ENCODE assay signal across 8 cellular contexts in genomic region chr11:76669901-76670474, GRCh38. TPM values are rescaled to one million over a fixed set of nuclear protein-coding genes. Genes with fewer than 3 reads are reported as not detected.
A peak's percentile ranks its signal among the peaks of the same experiment; 100 is the strongest.
DNase-seq lines count a peak whose midpoint lies in the region; ATAC-seq and TF ChIP-seq lines count a peak whose summit lies in the region.

No MANE protein-coding gene starts in this region.

- H3K4me3 Mint-ChIP-seq in stimulated activated naive CD8-positive, alpha-beta T cell treated with anti-CD3 and anti-CD28 coated beads, Interleukin-15, amount 100 ng/mL, for 72 hours: peak overlapping the region; percentile 68 to 77

- peak overlapping the region; percentile 86 to 95 for H3K4me3 ChIP-seq in ascending aorta

- intact Hi-C loops in ascending aorta (cut with DNase I): loop anchor here (1.0 to 5.0 kb wide), 5 partner anchors 16 to 433 kb away; partner anchors contain the start of genes EMSY, GVQW3 and THAP12

- no peak for TF ChIP-seq CTCF in ascending aorta (IDR thresholded peaks at IDR 0.05)

- peaks cover 0 to 9% of the 10 kb centered on the region in 2 donors for H3K36me3 ChIP-seq in ascending aorta

- no peaks in the 10 kb centered on the region for H3K9me3 Mint-ChIP-seq in stimulated activated naive CD8-positive, alpha-beta T cell treated with anti-CD3 and anti-CD28 coated beads, Interleukin-15, amount 100 ng/mL, for 72 hours

- peaks cover 84% of the 10 kb centered on the region for H3K4me1 Mint-ChIP-seq in stimulated activated naive CD8-positive, alpha-beta T cell treated with anti-CD3 and anti-CD28 coated beads, Interleukin-15, amount 100 ng/mL, for 72 hours

- no peak for ATAC-seq in stimulated activated naive CD8-positive, alpha-beta T cell treated with anti-CD3 and anti-CD28 coated beads, Interleukin-15, amount 100 ng/mL, for 72 hours
- ATAC-seq in GM18861 (IDR thresholded peaks at IDR 0.05; ENCODE audit: unreplicated experiment) (no peak), HG02938 (IDR thresholded peaks at IDR 0.05; ENCODE audit: unreplicated experiment) (no peak)

- H3K27ac ChIP-seq in ascending aorta: peak overlapping the region; percentile 83 to 91

- no peaks in the 10 kb centered on the region for H3K27me3 ChIP-seq in ascending aorta

- H3K27ac Mint-ChIP-seq in stimulated activated naive CD8-positive, alpha-beta T cell treated with anti-CD3 and anti-CD28 coated beads, Interleukin-15, amount 100 ng/mL, for 72 hours: peak overlapping the region in 1 of 2 donors; percentile 48

- H3K9me3 ChIP-seq in ascending aorta: no peaks in the 10 kb centered on the region

- peaks cover 24% of the 10 kb centered on the region for H3K27me3 Mint-ChIP-seq in stimulated activated naive CD8-positive, alpha-beta T cell treated with anti-CD3 and anti-CD28 coated beads, Interleukin-15, amount 100 ng/mL, for 72 hours

- DNase-seq in NCI-H1417 (lab: John Stamatoyannopoulos, UW) (peak in 2 of 3 experiments; percentile 42), NCI-H1417 treated with DMSO at 0.1 percent for 48 hours (lab: John Stamatoyannopoulos, UW) (no peak), ascending aorta (ENCODE audit: low spot score in 2 of 2) (peak in 1 of 2 donors; percentile 87), islet precursor cell (peak; percentile 86), activated gamma-delta T cell treated with Interleukin-2 at 50 U/mL for 16 hours (no peak)
- no peak for DNase-seq in stimulated activated naive CD8-positive, alpha-beta T cell treated with anti-CD3 and anti-CD28 coated beads, Interleukin-15, amount 100 ng/mL, for 72 hours

- peaks cover 18 to 35% of the 10 kb centered on the region in 2 donors for H3K4me1 ChIP-seq in ascending aorta

RNA-seq across cellular contexts. Expression of gene LRRC32, which starts 0.6 kb away (rescaled TPM):
- total RNA-seq in ascending aorta: 280 TPM

Comparison
In these comparisons a context has a peak if more than half of its experiments do, and no peak if none do; other contexts are left out.
1. DNase-seq: peak in NCI-H1417 (2 of 3) and islet precursor cell (single experiment); none in NCI-H1417 treated with DMSO at 0.1 percent for 48 hours (single experiment), stimulated activated naive CD8-positive, alpha-beta T cell treated with anti-CD3 and anti-CD28 coated beads, Interleukin-15, amount 100 ng/mL, for 72 hours (0 of 2) and activated gamma-delta T cell treated with Interleukin-2 at 50 U/mL for 16 hours (single experiment).